In genomic region chr3:155782390-155782953, GRCh38 we compare ENCODE assay signal across 25 cellular contexts. TPM values are rescaled to one million over a fixed set of nuclear protein-coding genes. Genes with fewer than 3 reads are reported as not detected.
"Had no signal": no experiment of that assay in that cellular context is flagged by ENCODE, and none has a peak within 500 bp of the region (broad histone marks: within the 10 kb centered on the region; RNA-seq: fewer than 3 reads in every experiment).

No MANE protein-coding gene starts in this region.

- H3K9ac ChIP-seq: SK-N-SH had no signal

- FAIRE-seq: HTR-8/SVneo had no signal

- H3K9me2 ChIP-seq: SK-N-SH had no signal

- H3K27me3 Mint-ChIP-seq: IgD-negative memory B cell, T-helper 17 cell had no signal

- H3K4me3 ChIP-seq: SJSA1 had no signal

- H3K9me3 ChIP-seq: SK-N-SH had no signal

- H3K27ac Mint-ChIP-seq: IgD-negative memory B cell, T-helper 17 cell had no signal

- H3K4me3 Mint-ChIP-seq: IgD-negative memory B cell, T-helper 17 cell had no signal

- ATAC-seq: Panc1, T-helper 17 cell had no signal

- H3K27me3 ChIP-seq: SJSA1 had no signal

- DNase-seq: KBM-7, MM.1S, NCI-H1092 treated with DMSO at 0.1 percent for 48 hours, NCI-H1436, NCI-H187, NCI-H2029, NCI-H2081 treated with DMSO at 0.1 percent for 48 hours, NCI-H2171, NCI-H226, NCI-H446, NCI-H510A, NCI-H524 treated with DMSO at 0.1 percent for 48 hours, NCI-H69, NCI-H774, SHP77, SK-N-SH, T-helper 1 cell, T-helper 17 cell had no signal

- H3K27ac ChIP-seq: HL-60, RWPE1, SJSA1 had no signal

- H3K36me3 ChIP-seq: SJSA1 had no signal

- H3K4me2 ChIP-seq: SK-N-SH had no signal

RNA-seq across cellular contexts. Expression of gene PLCH1, which starts 37.6 kb away (rescaled TPM):
- total RNA-seq: LHCN-M2 had no signal
- polyA plus RNA-seq: IgD-negative memory B cell had no signal
